ENCODE assay signal across 9 cellular contexts in the genomic region with DNA sequence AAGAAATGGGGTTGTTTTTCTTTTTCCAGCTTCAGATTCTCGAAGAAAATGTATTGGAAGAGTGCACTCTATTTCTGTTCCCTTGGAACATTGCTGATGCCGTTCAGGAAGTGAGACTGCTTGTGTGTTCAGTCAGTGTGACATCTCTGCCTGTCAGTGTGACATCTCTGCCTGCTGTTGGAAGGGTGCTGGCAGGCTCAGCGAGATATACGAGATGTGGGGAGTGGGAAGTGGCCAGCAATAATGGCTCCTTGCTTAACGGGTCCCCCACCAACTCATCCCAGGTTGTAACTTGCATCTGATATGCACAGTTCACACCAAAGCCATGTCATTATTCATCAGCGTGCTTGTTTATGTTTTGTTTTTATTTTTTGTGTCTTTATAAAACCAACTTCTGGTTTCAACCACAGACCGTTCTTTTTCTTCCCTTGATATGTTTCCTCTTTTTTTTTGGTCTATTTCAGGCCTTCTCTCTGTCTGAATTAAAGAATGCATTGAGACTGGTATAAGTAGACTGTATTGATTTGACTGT.
DNase-seq lines count a peak whose midpoint lies in the region; ATAC-seq and TF ChIP-seq lines count a peak whose summit lies in the region.
"Had no signal": no experiment of that assay in that cellular context is flagged by ENCODE, and none has a peak within 500 bp of the region (broad histone marks: within the 10 kb centered on the region; RNA-seq: fewer than 3 reads in every experiment).

No MANE protein-coding gene starts in this region.

- peak overlapping the region; percentile 72 for H3K27ac ChIP-seq in OCI-LY1 (ENCODE audit: low read depth, low read length, poor library complexity, severe bottlenecking)
- H3K27ac ChIP-seq in prostate gland = no peak overlapping the region
- H3K27ac ChIP-seq in effector memory CD4-positive, alpha-beta T cell (ENCODE audit: insufficient read depth, low read length, poor library complexity, severe bottlenecking) = no peak overlapping the region

- no peaks in the 10 kb centered on the region for H4K20me1 ChIP-seq in OCI-LY1 (ENCODE audit: insufficient read depth, low read length)

- H3K9ac ChIP-seq in OCI-LY1 (ENCODE audit: low read length) = peak overlapping the region; percentile 11; the same call in 1 of the 2 replicates

- TF ChIP-seq CTCF in OCI-LY1 (IDR thresholded peaks at IDR 0.05; ENCODE audit: low read length) (no peak), nephron progenitor cell (IDR thresholded peaks at IDR 0.05) (no peak), prostate gland (IDR thresholded peaks at IDR 0.05) (no peak)

- intact Hi-C loops in prostate gland (cut with DNase I) = loop anchor here (5.0 to 10.0 kb wide), 2 partner anchors 92 to 145 kb away; a partner anchor contains a TSS

- H3K79me2 ChIP-seq in OCI-LY1 (ENCODE audit: insufficient read depth, low read length) = no peaks in the 10 kb centered on the region; the same call in 1 of the 2 replicates

- H3K27me3 Mint-ChIP-seq in nephron progenitor cell (ENCODE audit: low read depth, poor library complexity) = no peaks in the 10 kb centered on the region

- H3K9me2 ChIP-seq in OCI-LY1 (ENCODE audit: low read depth, low read length) = no peaks in the 10 kb centered on the region

- peak overlapping the region; percentile 50 for H3K4me2 ChIP-seq in OCI-LY1 (ENCODE audit: low read length)

- H3K36me3 Mint-ChIP-seq in nephron progenitor cell (ENCODE audit: low read depth) = peaks cover 20% of the 10 kb centered on the region

- H3K9me3 ChIP-seq in OCI-LY1 (ENCODE audit: low read length) (no peaks in the 10 kb centered on the region), prostate gland (no peaks in the 10 kb centered on the region)
- H3K9me3 ChIP-seq in effector memory CD4-positive, alpha-beta T cell (ENCODE audit: control insufficient read depth, low read length) = no peaks in the 10 kb centered on the region

- no peak overlapping the region for H3K4me3 Mint-ChIP-seq in nephron progenitor cell
- H3K4me3 Mint-ChIP-seq: neural crest cell had no signal

- H2AFZ ChIP-seq in OCI-LY1 (ENCODE audit: low read length) = no peak overlapping the region

- WGBS in prostate gland = 76% methylated on average over 7 of the region's 7 CpGs

- peaks cover 4% of the 10 kb centered on the region for H3K9me3 Mint-ChIP-seq in nephron progenitor cell
- H3K9me3 Mint-ChIP-seq: neural crest cell had no signal

- peaks cover 70% of the 10 kb centered on the region for H3K4me1 ChIP-seq in OCI-LY1 (ENCODE audit: insufficient read depth, low read length, severe bottlenecking)
- H3K4me1 ChIP-seq in prostate gland (replicated peaks) = peaks cover 7% of the 10 kb centered on the region
- no peaks in the 10 kb centered on the region for H3K4me1 ChIP-seq in effector memory CD4-positive, alpha-beta T cell (ENCODE audit: control insufficient read depth, insufficient read depth, low read length, poor library complexity, severe bottlenecking)

- peak overlapping the region; percentile 6 for H3K27ac Mint-ChIP-seq in nephron progenitor cell

- ATAC-seq in GM18517 (IDR thresholded peaks at IDR 0.05; ENCODE audit: unreplicated experiment) (peak; percentile 46), GM21786 (IDR thresholded peaks at IDR 0.05; ENCODE audit: unreplicated experiment) (peak; percentile 41), HG03196 (IDR thresholded peaks at IDR 0.05; ENCODE audit: unreplicated experiment) (no peak)

- H3K36me3 ChIP-seq in OCI-LY1 (ENCODE audit: insufficient read depth, low read length) (peaks cover 24% of the 10 kb centered on the region), prostate gland (no peaks in the 10 kb centered on the region)
- H3K36me3 ChIP-seq in effector memory CD4-positive, alpha-beta T cell (ENCODE audit: control insufficient read depth, insufficient read depth, low read length) = no peaks in the 10 kb centered on the region

- H3F3A ChIP-seq in OCI-LY1 (ENCODE audit: insufficient read depth, low read length) = no peaks in the 10 kb centered on the region

- H3K4me3 ChIP-seq in OCI-LY1 (ENCODE audit: low read depth, low read length, poor library complexity, severe bottlenecking) (peak overlapping the region; percentile 39), prostate gland (no peak overlapping the region)
- H3K4me3 ChIP-seq in effector memory CD4-positive, alpha-beta T cell (ENCODE audit: insufficient read depth, low read depth, low read length, poor library complexity, severe bottlenecking) = no peak overlapping the region

- DNase-seq in nephron progenitor cell (no peak), prostate gland (ENCODE audit: low spot score) (no peak), NCI-H1417 treated with DMSO at 0.1 percent for 48 hours (lab: John Stamatoyannopoulos, UW) (no peak)
- no peak for DNase-seq in effector memory CD4-positive, alpha-beta T cell

- H3K27me3 ChIP-seq in OCI-LY1 (ENCODE audit: insufficient read depth, low read length) (no peaks in the 10 kb centered on the region), prostate gland (replicated peaks; ENCODE audit: insufficient read depth) (no peaks in the 10 kb centered on the region)
- H3K27me3 ChIP-seq in effector memory CD4-positive, alpha-beta T cell (replicated peaks; ENCODE audit: control insufficient read depth, insufficient read depth, low read length, poor library complexity, severe bottlenecking) = no peaks in the 10 kb centered on the region

- peaks cover 33% of the 10 kb centered on the region for H3K4me1 Mint-ChIP-seq in nephron progenitor cell

- no peak for TF ChIP-seq POLR2A in prostate gland (IDR thresholded peaks at IDR 0.05)
